ENCODE assay signal across 10 cellular contexts in the genomic region with DNA sequence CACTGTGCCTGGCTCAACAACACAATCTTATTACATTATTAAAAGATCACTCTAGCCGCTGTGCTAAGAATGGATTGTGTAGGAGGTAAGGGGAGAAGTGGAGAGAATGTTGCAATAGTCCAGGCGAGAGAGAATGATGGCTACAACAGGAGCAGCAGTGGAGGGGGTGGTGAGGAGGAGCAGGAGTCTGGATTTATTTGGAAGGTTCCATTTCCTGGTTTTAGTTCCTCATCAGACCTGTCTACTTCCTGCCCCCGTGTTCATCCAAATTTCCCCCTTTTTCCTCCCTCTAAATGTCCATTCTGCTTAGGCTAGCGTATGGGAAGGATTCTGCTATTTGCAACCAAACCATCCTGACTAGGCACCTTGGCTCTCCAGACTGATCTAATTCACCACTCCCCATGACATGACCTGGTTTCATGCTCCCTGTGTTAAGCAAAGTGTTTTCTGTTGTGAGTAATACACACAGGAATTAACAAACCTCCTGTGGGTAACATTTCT. TPM values are rescaled to one million over a fixed set of nuclear protein-coding genes. Genes with fewer than 3 reads are reported as not detected.
DNase-seq lines count a peak whose midpoint lies in the region; ATAC-seq and TF ChIP-seq lines count a peak whose summit lies in the region.
"Had no signal": no experiment of that assay in that cellular context is flagged by ENCODE, and none has a peak within 500 bp of the region (broad histone marks: within the 10 kb centered on the region; RNA-seq: fewer than 3 reads in every experiment).

No MANE protein-coding gene starts in this region.

- H3K36me3 ChIP-seq in GM23248 (ENCODE audit: low read depth) (no peaks in the 10 kb centered on the region), esophagus squamous epithelium (no peaks in the 10 kb centered on the region), psoas muscle (ENCODE audit: insufficient read depth in 1 of 2, low read depth in 1 of 2) (no peaks in the 10 kb centered on the region)

- peaks cover 12% of the 10 kb centered on the region for H3F3A ChIP-seq in GM23248 (ENCODE audit: insufficient read depth)

- peak overlapping the region; percentile 24 for H3K27ac ChIP-seq in GM23248
- H3K27ac ChIP-seq in esophagus squamous epithelium: peak overlapping the region; percentile 0 to 57 (median 37)
- peak overlapping the region; percentile 69 for H3K27ac ChIP-seq in psoas muscle

- TF ChIP-seq POLR2A in esophagus squamous epithelium (IDR thresholded peaks at IDR 0.05): no peak

- TF ChIP-seq CTCF in esophagus squamous epithelium (IDR thresholded peaks at IDR 0.05): no peak
- TF ChIP-seq CTCF in psoas muscle (IDR thresholded peaks at IDR 0.05): no peak

- H3K9me3 ChIP-seq in GM23248 (ENCODE audit: low read depth): no peaks in the 10 kb centered on the region
- H3K9me3 ChIP-seq in esophagus squamous epithelium: no peaks in the 10 kb centered on the region
- H3K9me3 ChIP-seq in psoas muscle: no peaks in the 10 kb centered on the region

- H3K27me3 ChIP-seq in GM23248 (replicated peaks; ENCODE audit: insufficient read depth): no peaks in the 10 kb centered on the region
- no peaks in the 10 kb centered on the region for H3K27me3 ChIP-seq in esophagus squamous epithelium
- no peaks in the 10 kb centered on the region for H3K27me3 ChIP-seq in psoas muscle (ENCODE audit: insufficient read depth in 3 of 3, low read length in 2 of 3)

- peak overlapping the region; percentile 4; the same call in 1 of the 2 replicates for H2AFZ ChIP-seq in GM23248

- H3K9me2 ChIP-seq in GM23248 (ENCODE audit: insufficient read depth): no peaks in the 10 kb centered on the region

- ATAC-seq in psoas muscle (peak; percentile 92 to 96 (median 94)), GM21825 (IDR thresholded peaks at IDR 0.05; ENCODE audit: unreplicated experiment) (no peak), GM21381 (IDR thresholded peaks at IDR 0.05; ENCODE audit: unreplicated experiment) (no peak)

- peaks cover 23% of the 10 kb centered on the region for H3K4me1 ChIP-seq in GM23248 (ENCODE audit: insufficient read depth)
- H3K4me1 ChIP-seq in esophagus squamous epithelium: peaks cover 0 to 24% (median 5%) of the 10 kb centered on the region in 3 donors
- H3K4me1 ChIP-seq in psoas muscle: no peaks in the 10 kb centered on the region

- H3K9ac ChIP-seq in GM23248: no peak overlapping the region

- peak overlapping the region; percentile 44 for H3K4me2 ChIP-seq in GM23248 (ENCODE audit: unreplicated experiment)

- H4K20me1 ChIP-seq in GM23248 (ENCODE audit: insufficient read depth): no peaks in the 10 kb centered on the region

- H3K4me3 ChIP-seq in GM23248: no peak overlapping the region
- H3K4me3 ChIP-seq in esophagus squamous epithelium: no peak overlapping the region
- no peak overlapping the region for H3K4me3 ChIP-seq in psoas muscle

- intact Hi-C loops in esophagus squamous epithelium (cut with DNase I) (no loop called here), psoas muscle (cut with DNase I) (no loop called here)

- in situ Hi-C loops in GM23248 (cut with MboI): no loop called here

- no peaks in the 10 kb centered on the region for H3K79me2 ChIP-seq in GM23248 (ENCODE audit: insufficient read depth)

- 25 to 31% methylated on average over 4 of the region's 4 CpGs for WGBS in GM23248 (ENCODE audit: low coverage in 1 of 2, low lambda C conversion rate in 2 of 2, missing lambda C conversion rate in 2 of 2), 2 experiments
- WGBS in esophagus squamous epithelium, 2 donors: 29 to 39% methylated on average over 4 of the region's 4 CpGs
- WGBS in psoas muscle, 3 donors: 29 to 39% (median 32%) methylated on average over 4 of the region's 4 CpGs

- DNase-seq in GM23248: peak; percentile 81
- DNase-seq in OCI-M1 (lab: John Stamatoyannopoulos, UW): peak; percentile 23
- no peak for DNase-seq in esophagus squamous epithelium (lab: John Stamatoyannopoulos, UW)
- no peak for DNase-seq in psoas muscle
- DNase-seq in activated CD4-positive, alpha-beta T cell treated with anti-CD3 and anti-CD28 coated beads, Interleukin-2, amount 50 U/mL, for 4 hours: no peak
- no peak for DNase-seq in activated naive CD4-positive, alpha-beta T cell treated with anti-CD3 and anti-CD28 coated beads, Interleukin-2, amount 50 U/mL, for 16 hours
- DNase-seq: NCI-H1694 treated with DMSO at 0.1 percent for 48 hours; stimulated activated CD4-positive, alpha-beta T cell treated with anti-CD3 and anti-CD28 coated beads, Interleukin-2, amount 100 ng/mL, for 24 hours had no signal

RNA-seq across cellular contexts. Expression of a gene that starts 35.1 kb away (rescaled TPM):
- 16.9 and 19.2 TPM in 2 replicates for total RNA-seq in GM23248 (2014; rRNA removed; shearing (Covaris generic))
- polyA plus RNA-seq in GM23248 (2016; fragmentation: Nextera tagmentation; extraction: Ambion mirVana): 8.6 and 9.1 TPM in 2 replicates
- total RNA-seq in esophagus squamous epithelium: 10 to 100 TPM; 13.8 to 21.9 (median 15.8) TPM
- total RNA-seq in psoas muscle: 10 to 100 TPM; 13.1 to 15.3 (median 14.0) TPM
- 10 to 100 TPM in 1 of 3 donors, 1 to 10 TPM in 2; 3.6 to 10.8 (median 5.1) TPM for polyA plus RNA-seq in psoas muscle

RNA-seq across cellular contexts. Expression of a gene that starts 53.0 kb away (rescaled TPM):
- total RNA-seq in GM23248 (2014; rRNA removed; shearing (Covaris generic)): not detected in 2 replicates
- 0.08 TPM in 1 of 2 replicates, not detected in the other for polyA plus RNA-seq in GM23248 (2016; fragmentation: Nextera tagmentation; extraction: Ambion mirVana)
- total RNA-seq in esophagus squamous epithelium: 10 to 100 TPM in 1 of 4 donors, 1 to 10 TPM in 3; 2.7 to 12.8 (median 8.9) TPM
- 1 to 10 TPM in 3 of 4 donors, under 1 TPM in 1; 0.92 to 1.4 (median 1.2) TPM for total RNA-seq in psoas muscle
- under 1 TPM; 0.31 to 0.90 (median 0.49) TPM for polyA plus RNA-seq in psoas muscle

Comparison
In these comparisons a context has a peak if more than half of its experiments do, and no peak if none do; other contexts are left out.
1. DNase-seq: peak in GM23248 (single experiment) and OCI-M1 (single experiment); none in esophagus squamous epithelium (single experiment), psoas muscle (0 of 2), activated CD4-positive, alpha-beta T cell treated with anti-CD3 and anti-CD28 coated beads, Interleukin-2, amount 50 U/mL, for 4 hours (0 of 2) and activated naive CD4-positive, alpha-beta T cell treated with anti-CD3 and anti-CD28 coated beads, Interleukin-2, amount 50 U/mL, for 16 hours (single experiment).
2. ATAC-seq: peak in psoas muscle (4 of 4); none in GM21825 (single experiment) and GM21381 (single experiment).
3. Peak in every context shown above with its lines, with median percentiles within 50 percentile points of each other: H3K27ac ChIP-seq.